ENCODE assay signal across 27 cellular contexts in the genomic region with DNA sequence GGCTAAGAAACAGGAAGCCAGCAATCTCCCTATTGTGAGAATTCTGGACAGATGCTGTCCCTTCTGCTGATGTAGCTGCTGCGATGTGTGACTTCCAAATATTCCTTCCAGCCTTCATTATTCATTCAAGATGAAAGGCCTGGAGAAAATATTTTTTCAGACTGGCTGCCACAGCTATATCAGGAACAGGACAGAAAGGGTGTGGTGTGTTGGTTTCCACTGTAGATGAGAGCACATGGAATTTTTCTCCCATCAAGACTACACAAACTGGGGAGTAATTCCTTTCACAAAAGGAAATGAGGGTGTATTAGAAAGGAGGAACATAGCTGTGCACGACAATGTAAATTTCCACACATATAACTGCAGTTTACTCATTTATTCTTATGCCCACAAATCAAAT.
"Had no signal": no experiment of that assay in that cellular context is flagged by ENCODE, and none has a peak within 500 bp of the region (broad histone marks: within the 10 kb centered on the region; RNA-seq: fewer than 3 reads in every experiment).

No MANE protein-coding gene starts in this region.

- H3K4me3 ChIP-seq: body of pancreas, breast epithelium, cardiac muscle cell, colonic mucosa, esophagus squamous epithelium had no signal

- H3K4me1 Mint-ChIP-seq: activated CD4-positive, alpha-beta T cell treated with anti-CD3 and anti-CD28 coated beads for 36 hours; activated CD4-positive, alpha-beta T cell treated with anti-CD3 and anti-CD28 coated beads, Interleukin-2, amount 10 ng/mL, durations not matched to agents 7 days and 5 days; activated T-helper 17 cell treated with anti-CD3 and anti-CD28 coated beads, Interleukin-2, amount 50 U/mL, for 72 hours had no signal

- H3K9me3 ChIP-seq: body of pancreas, breast epithelium, colonic mucosa, esophagus squamous epithelium had no signal

- H3K27ac ChIP-seq: body of pancreas, breast epithelium, cardiac muscle cell, colonic mucosa, epithelial cell of prostate, esophagus squamous epithelium had no signal

- H3K27me3 ChIP-seq: body of pancreas, breast epithelium, cardiac muscle cell, colonic mucosa, esophagus squamous epithelium had no signal

- H3K36me3 ChIP-seq: breast epithelium, cardiac muscle cell, colonic mucosa, esophagus squamous epithelium had no signal

- DNase-seq: activated CD4-positive, alpha-beta T cell treated with anti-CD3 and anti-CD28 coated beads for 36 hours; activated CD4-positive, alpha-beta T cell treated with anti-CD3 and anti-CD28 coated beads, Interleukin-2, amount 10 ng/mL, durations not matched to agents 7 days and 5 days; activated CD4-positive, alpha-beta T cell treated with anti-CD3 and anti-CD28 coated beads, Interleukin-2, amount 50 U/mL, for 4 hours; activated CD4-positive, CD25-positive, alpha-beta regulatory T cell; activated CD4-positive, CD25-positive, alpha-beta regulatory T cell treated with anti-CD3 and anti-CD28 coated beads, Interleukin-2, amount 50 U/mL, for 72 hours; activated CD8-positive, alpha-beta memory T cell treated with anti-CD3 and anti-CD28 coated beads for 24 hours; activated CD8-positive, alpha-beta T cell treated with anti-CD3 and anti-CD28 coated beads for 36 hours; activated effector memory CD4-positive, alpha-beta T cell treated with Interleukin-2 at 50 U/mL for 16 hours; activated gamma-delta T cell treated with Interleukin-2 at 50 U/mL for 16 hours; activated naive CD4-positive, alpha-beta T cell treated with anti-CD3 and anti-CD28 coated beads, Interleukin-2, amount 50 U/mL, for 16 hours; activated naive CD4-positive, alpha-beta T cell treated with Interleukin-2 at 50 U/mL for 16 hours; activated T-cell treated with anti-CD3 and anti-CD28 coated beads, Interleukin-2, amount 50 U/mL, for 4 hours; amniotic stem cell; anterior cingulate cortex; body of pancreas; central memory CD4-positive, alpha-beta T cell; cerebellar nuclear complex; colonic mucosa; effector CD8-positive, alpha-beta T cell; esophagus squamous epithelium; head of caudate nucleus; T-helper 2 cell had no signal

- H3K4me1 ChIP-seq: body of pancreas, breast epithelium, colonic mucosa, esophagus squamous epithelium had no signal

- H3K27me3 Mint-ChIP-seq: activated naive CD8-positive, alpha-beta T cell had no signal

- H3K9me3 Mint-ChIP-seq: activated CD4-positive, alpha-beta T cell treated with anti-CD3 and anti-CD28 coated beads, Interleukin-2, amount 10 ng/mL, durations not matched to agents 7 days and 5 days; activated CD8-positive, alpha-beta T cell treated with anti-CD3 and anti-CD28 coated beads for 36 hours; activated T-cell treated with anti-CD3 and anti-CD28 coated beads, Interleukin-2, amount 50 U/mL, for 4 hours; activated T-helper 17 cell treated with anti-CD3 and anti-CD28 coated beads, Interleukin-2, amount 50 U/mL, for 72 hours had no signal

- ATAC-seq: activated CD4-positive, alpha-beta T cell treated with anti-CD3 and anti-CD28 coated beads for 36 hours; activated CD8-positive, alpha-beta T cell treated with anti-CD3 and anti-CD28 coated beads for 36 hours; activated T-cell treated with anti-CD3 and anti-CD28 coated beads, Interleukin-2, amount 50 U/mL, for 4 hours; activated T-helper 17 cell treated with anti-CD3 and anti-CD28 coated beads, Interleukin-2, amount 50 U/mL, for 72 hours; body of pancreas had no signal

- H3K27ac Mint-ChIP-seq: activated CD4-positive, alpha-beta T cell treated with anti-CD3 and anti-CD28 coated beads for 36 hours; activated CD4-positive, alpha-beta T cell treated with anti-CD3 and anti-CD28 coated beads, Interleukin-2, amount 10 ng/mL, durations not matched to agents 7 days and 5 days; activated CD8-positive, alpha-beta T cell treated with anti-CD3 and anti-CD28 coated beads for 36 hours; activated naive CD8-positive, alpha-beta T cell; activated T-helper 17 cell treated with anti-CD3 and anti-CD28 coated beads, Interleukin-2, amount 50 U/mL, for 72 hours had no signal

- H3K4me3 Mint-ChIP-seq: activated CD4-positive, alpha-beta T cell treated with anti-CD3 and anti-CD28 coated beads for 36 hours; activated CD4-positive, alpha-beta T cell treated with anti-CD3 and anti-CD28 coated beads, Interleukin-2, amount 10 ng/mL, durations not matched to agents 7 days and 5 days; activated CD8-positive, alpha-beta T cell treated with anti-CD3 and anti-CD28 coated beads for 36 hours; activated naive CD8-positive, alpha-beta T cell; activated T-cell treated with anti-CD3 and anti-CD28 coated beads, Interleukin-2, amount 50 U/mL, for 4 hours; activated T-helper 17 cell treated with anti-CD3 and anti-CD28 coated beads, Interleukin-2, amount 50 U/mL, for 72 hours had no signal

- H3K36me3 Mint-ChIP-seq: activated naive CD8-positive, alpha-beta T cell had no signal
